24 cellular contexts compared by ENCODE assay signal in genomic region chr22:36397767-36398093, GRCh38. TPM values are rescaled to one million over a fixed set of nuclear protein-coding genes. Genes with fewer than 3 reads are reported as not detected.
DNase-seq lines count a peak whose midpoint lies in the region; ATAC-seq and TF ChIP-seq lines count a peak whose summit lies in the region.
"Had no signal": no experiment of that assay in that cellular context is flagged by ENCODE, and none has a peak within 500 bp of the region (broad histone marks: within the 10 kb centered on the region; RNA-seq: fewer than 3 reads in every experiment).

No MANE protein-coding gene starts in this region.

- no peaks in the 10 kb centered on the region for H3K27me3 ChIP-seq in smooth muscle cell (ENCODE audit: low read depth)
- H3K27me3 ChIP-seq: Peyer's patch, spleen had no signal

- H3K36me3 ChIP-seq in smooth muscle cell (ENCODE audit: low read depth) = no peaks in the 10 kb centered on the region
- H3K36me3 ChIP-seq: Peyer's patch, spleen, thoracic aorta had no signal

- TF ChIP-seq CTCF in activated B cell treated with CpG ODN at 0.5 μM for 24 hours (IDR thresholded peaks at IDR 0.05) (no peak), smooth muscle cell (IDR thresholded peaks at IDR 0.05; ENCODE audit: borderline replicate concordance, insufficient read depth, poor library complexity, severe bottlenecking) (no peak), omental fat pad (IDR thresholded peaks at IDR 0.05) (no peak)

- H2AFZ ChIP-seq in smooth muscle cell (ENCODE audit: low read depth) = no peak overlapping the region

- H3K9ac ChIP-seq in smooth muscle cell (ENCODE audit: low read depth) = peak overlapping the region; percentile 62

- no peaks in the 10 kb centered on the region for H3K9me3 Mint-ChIP-seq in T-helper 2 cell treated with Interferon-gamma antibody and Interleukin-4, amounts not matched to agents 5 μg/mL and 100 μg/mL, for 36 hours
- no peaks in the 10 kb centered on the region for H3K9me3 Mint-ChIP-seq in activated B cell treated with CpG ODN at 0.5 μM for 24 hours
- no peaks in the 10 kb centered on the region for H3K9me3 Mint-ChIP-seq in memory B cell
- H3K9me3 Mint-ChIP-seq: activated naive CD4-positive, alpha-beta T cell treated with anti-CD3 and anti-CD28 coated beads, Interleukin-2, amount 50 U/mL, for 24 hours; brain had no signal

- no peaks in the 10 kb centered on the region for H4K20me1 ChIP-seq in smooth muscle cell (ENCODE audit: low read depth)

- H3K36me3 Mint-ChIP-seq in T-helper 2 cell treated with Interferon-gamma antibody and Interleukin-4, amounts not matched to agents 5 μg/mL and 100 μg/mL, for 36 hours (ENCODE audit: low read depth) = peaks cover 3% of the 10 kb centered on the region
- H3K36me3 Mint-ChIP-seq in activated B cell treated with CpG ODN at 0.5 μM for 24 hours (ENCODE audit: low read depth) = no peaks in the 10 kb centered on the region
- H3K36me3 Mint-ChIP-seq in memory B cell = no peaks in the 10 kb centered on the region
- H3K36me3 Mint-ChIP-seq: activated naive CD4-positive, alpha-beta T cell treated with anti-CD3 and anti-CD28 coated beads, Interleukin-2, amount 50 U/mL, for 24 hours; brain had no signal

- DNase-seq in T-helper 2 cell treated with Interferon-gamma antibody and Interleukin-4, amounts not matched to agents 5 μg/mL and 100 μg/mL, for 36 hours (ENCODE audit: low spot score) = no peak
- DNase-seq in T-helper 2 cell (no peak), activated B cell treated with CpG ODN at 0.5 μM for 24 hours (no peak), memory B cell (ENCODE audit: low spot score in 2 of 2) (no peak), smooth muscle cell (lab: John Stamatoyannopoulos, UW; ENCODE audit: unreplicated experiment) (no peak), COLO668 (lab: John Stamatoyannopoulos, UW; ENCODE audit: unreplicated experiment) (no peak), Kasumi-1 (lab: John Stamatoyannopoulos, UW) (no peak), omental fat pad (ENCODE audit: low spot score) (no peak)
- DNase-seq: 8988T; activated CD4-positive, alpha-beta T cell treated with anti-CD3 and anti-CD28 coated beads, Interleukin-2, amount 50 U/mL, for 48 hours; activated T-cell treated with anti-CD3 and anti-CD28 coated beads, Interleukin-2, amount 50 U/mL, for 1 hour; C1 segment of cervical spinal cord; cortex of kidney; DMS53; NCI-H146; NCI-H82; Peyer's patch; psoas muscle; spleen; SW 1271 had no signal

- no peak overlapping the region for H3K4me3 Mint-ChIP-seq in T-helper 2 cell treated with Interferon-gamma antibody and Interleukin-4, amounts not matched to agents 5 μg/mL and 100 μg/mL, for 36 hours
- H3K4me3 Mint-ChIP-seq in activated B cell treated with CpG ODN at 0.5 μM for 24 hours (no peak overlapping the region), memory B cell (no peak overlapping the region)
- H3K4me3 Mint-ChIP-seq: activated naive CD4-positive, alpha-beta T cell treated with anti-CD3 and anti-CD28 coated beads, Interleukin-2, amount 50 U/mL, for 24 hours; brain had no signal

- no peaks in the 10 kb centered on the region for H3K4me1 ChIP-seq in smooth muscle cell (ENCODE audit: low read depth)
- H3K4me1 ChIP-seq: psoas muscle had no signal

- no peaks in the 10 kb centered on the region for H3K9me3 ChIP-seq in smooth muscle cell (replicated peaks; ENCODE audit: low read depth)
- H3K9me3 ChIP-seq: Peyer's patch, psoas muscle, spleen, thoracic aorta had no signal

- POLR2A ChIA-PET in activated B cell treated with CpG ODN at 0.5 μM for 24 hours (lab: Charles Lee) = interaction anchor here (0.9 to 1.8 kb wide), 2 partner anchors 10 to 43 kb away, joined by 3 to 10 read pairs; partner anchors contain the start of gene MYH9

- ATAC-seq in activated B cell treated with CpG ODN at 0.5 μM for 24 hours (ENCODE audit: low read depth) = no peak
- no peak for ATAC-seq in memory B cell (ENCODE audit: low read depth)
- ATAC-seq in omental fat pad (ENCODE audit: low FRiP score) = no peak
- ATAC-seq: left lobe of liver, psoas muscle had no signal

- no peak overlapping the region for H3K4me3 ChIP-seq in smooth muscle cell
- H3K4me3 ChIP-seq: Peyer's patch, psoas muscle, spleen, thoracic aorta had no signal

- no peaks in the 10 kb centered on the region for H3K79me2 ChIP-seq in smooth muscle cell (ENCODE audit: low read depth)

- peaks cover 24% of the 10 kb centered on the region for H3K4me1 Mint-ChIP-seq in T-helper 2 cell treated with Interferon-gamma antibody and Interleukin-4, amounts not matched to agents 5 μg/mL and 100 μg/mL, for 36 hours (ENCODE audit: low read depth)
- H3K4me1 Mint-ChIP-seq in activated B cell treated with CpG ODN at 0.5 μM for 24 hours (peaks cover 43% of the 10 kb centered on the region), memory B cell (peaks cover 30% of the 10 kb centered on the region)

- peak overlapping the region; percentile 58 for H3K27ac Mint-ChIP-seq in T-helper 2 cell treated with Interferon-gamma antibody and Interleukin-4, amounts not matched to agents 5 μg/mL and 100 μg/mL, for 36 hours
- H3K27ac Mint-ChIP-seq in activated B cell treated with CpG ODN at 0.5 μM for 24 hours (peak overlapping the region; percentile 24), memory B cell (peak overlapping the region; percentile 10)
- H3K27ac Mint-ChIP-seq: activated naive CD4-positive, alpha-beta T cell treated with anti-CD3 and anti-CD28 coated beads, Interleukin-2, amount 50 U/mL, for 24 hours; brain had no signal

- H3K27ac ChIP-seq in smooth muscle cell (ENCODE audit: low read depth) = peak overlapping the region; percentile 78
- H3K27ac ChIP-seq: psoas muscle, thoracic aorta had no signal

- intact Hi-C loops in activated B cell treated with CpG ODN at 0.5 μM for 24 hours (cut with micrococcal nuclease) = no loop called here

- CTCF ChIA-PET in activated B cell treated with CpG ODN at 0.5 μM for 24 hours (lab: Charles Lee) = interaction anchor here (1.2 kb wide), 1 partner anchor 72 kb away, joined by 3 read pairs; no protein-coding TSS in a partner anchor

- H3K27me3 Mint-ChIP-seq in T-helper 2 cell treated with Interferon-gamma antibody and Interleukin-4, amounts not matched to agents 5 μg/mL and 100 μg/mL, for 36 hours (ENCODE audit: low read depth) = no peaks in the 10 kb centered on the region
- H3K27me3 Mint-ChIP-seq in activated B cell treated with CpG ODN at 0.5 μM for 24 hours = no peaks in the 10 kb centered on the region
- H3K27me3 Mint-ChIP-seq in memory B cell = no peaks in the 10 kb centered on the region
- H3K27me3 Mint-ChIP-seq: activated naive CD4-positive, alpha-beta T cell treated with anti-CD3 and anti-CD28 coated beads, Interleukin-2, amount 50 U/mL, for 24 hours; brain had no signal

- no peaks in the 10 kb centered on the region for H3F3A ChIP-seq in smooth muscle cell (ENCODE audit: low read depth)

- H3K4me2 ChIP-seq in smooth muscle cell = no peak overlapping the region

- WGBS in smooth muscle cell (ENCODE audit: low lambda C conversion rate) = 95% methylated on average over 5 of the region's 5 CpGs

RNA-seq across cellular contexts. Expression of gene MYH9, which starts 10.0 kb away (rescaled TPM):
- total RNA-seq in activated B cell treated with CpG ODN at 0.5 μM for 24 hours (714 and 755 TPM in 2 replicates), smooth muscle cell (350 and 378 TPM in 2 replicates), omental fat pad (100 to 1,000 TPM; 225 to 463 (median 370) TPM)
- 361 and 382 TPM in 2 replicates for polyA plus RNA-seq in smooth muscle cell
